In the genomic region with DNA sequence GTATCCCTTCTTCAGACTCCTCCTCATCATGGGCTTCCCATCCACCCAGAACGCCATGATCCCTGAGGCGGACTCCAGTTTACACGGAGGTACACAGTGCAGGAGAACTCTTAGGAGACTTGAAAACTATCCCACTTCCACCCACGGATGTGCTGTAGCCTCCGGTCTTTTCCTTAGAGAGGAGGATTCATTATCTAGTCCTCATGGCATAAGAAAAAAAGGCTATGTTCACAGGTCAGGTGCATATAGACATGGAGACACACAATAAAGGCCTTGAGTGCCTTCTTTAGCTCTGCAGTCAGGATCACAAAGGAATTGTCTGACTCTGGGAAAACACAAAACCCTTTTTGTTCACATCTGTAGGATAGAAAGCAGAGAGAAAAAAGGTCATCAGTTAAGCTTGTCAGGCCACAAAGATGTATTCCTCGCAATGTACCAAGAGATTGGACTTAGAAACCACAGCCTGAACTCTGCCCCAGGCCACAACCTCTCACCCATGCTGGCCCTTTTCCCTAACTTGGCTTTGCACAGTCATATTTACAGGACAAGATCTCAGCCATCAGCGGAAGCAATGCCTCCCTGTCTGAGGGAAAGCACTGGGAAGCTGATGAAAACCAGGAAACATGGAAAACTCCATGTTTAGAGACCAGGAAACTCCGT, we compare ENCODE assay signal across 21 cellular contexts. TPM values are rescaled to one million over a fixed set of nuclear protein-coding genes. Genes with fewer than 3 reads are reported as not detected.
DNase-seq lines count a peak whose midpoint lies in the region; ATAC-seq lines count a peak whose summit lies in the region.
"Had no signal": no experiment of that assay in that cellular context is flagged by ENCODE, and none has a peak within 500 bp of the region (broad histone marks: within the 10 kb centered on the region; RNA-seq: fewer than 3 reads in every experiment).

No MANE protein-coding gene starts in this region.

- H3K36me3 ChIP-seq in mesodermal cell (ENCODE audit: control insufficient read depth, insufficient read depth, low read length), result no peaks in the 10 kb centered on the region
- H3K36me3 ChIP-seq: BE2C had no signal

- ATAC-seq in HG02571 (IDR thresholded peaks at IDR 0.05; ENCODE audit: unreplicated experiment), result no peak
- ATAC-seq: GM12878, K562, PC-3 had no signal

- H3K4me1 Mint-ChIP-seq in activated naive CD4-positive, alpha-beta T cell treated with anti-CD3 and anti-CD28 coated beads, Interleukin-2, amount 50 U/mL, for 24 hours, result no peaks in the 10 kb centered on the region
- H3K4me1 Mint-ChIP-seq: CD4-positive, alpha-beta memory T cell; H9 had no signal

- H3K36me3 Mint-ChIP-seq in activated naive CD4-positive, alpha-beta T cell treated with anti-CD3 and anti-CD28 coated beads, Interleukin-2, amount 50 U/mL, for 24 hours, result no peaks in the 10 kb centered on the region
- H3K36me3 Mint-ChIP-seq: CD4-positive, alpha-beta memory T cell had no signal

- H3K9me3 Mint-ChIP-seq in activated naive CD4-positive, alpha-beta T cell treated with anti-CD3 and anti-CD28 coated beads, Interleukin-2, amount 50 U/mL, for 24 hours, result no peaks in the 10 kb centered on the region
- H3K9me3 Mint-ChIP-seq: CD4-positive, alpha-beta memory T cell had no signal

- peak overlapping the region; percentile 26 for H3K27ac Mint-ChIP-seq in activated naive CD4-positive, alpha-beta T cell treated with anti-CD3 and anti-CD28 coated beads, Interleukin-2, amount 50 U/mL, for 24 hours
- H3K27ac Mint-ChIP-seq: CD4-positive, alpha-beta memory T cell; H9 had no signal

- H3K4me3 ChIP-seq in mesodermal cell (ENCODE audit: extremely low read depth, insufficient read depth, low read length, poor library complexity, severe bottlenecking), result no peak overlapping the region
- H3K4me3 ChIP-seq: GM12878, K562 had no signal

- DNase-seq in activated naive CD4-positive, alpha-beta T cell treated with anti-CD3 and anti-CD28 coated beads, Interleukin-2, amount 50 U/mL, for 16 hours, result no peak
- DNase-seq in foreskin melanocyte (peak; percentile 89), superior temporal gyrus (ENCODE audit: extremely low spot score) (peak; percentile 61), NCI-H1694 (lab: John Stamatoyannopoulos, UW) (no peak), NAMALWA (ENCODE audit: low spot score) (no peak)
- DNase-seq: BE2C; CD4-positive, alpha-beta memory T cell; DMS79 treated with DMSO at 0.1 percent for 48 hours; H9; MV-4-11; NCI-H1436 treated with DMSO at 0.1 percent for 48 hours; NCI-H2081 treated with DMSO at 0.1 percent for 48 hours; NCI-H510A; PC-3 had no signal

- H3K9me3 ChIP-seq in mesodermal cell (ENCODE audit: control insufficient read depth, low read length), result no peaks in the 10 kb centered on the region
- H3K9me3 ChIP-seq: BE2C had no signal

- no peaks in the 10 kb centered on the region for H3K4me1 ChIP-seq in mesodermal cell (ENCODE audit: control insufficient read depth, insufficient read depth, low read length, poor library complexity, severe bottlenecking)
- H3K4me1 ChIP-seq: BE2C had no signal

- H3K27me3 Mint-ChIP-seq in activated naive CD4-positive, alpha-beta T cell treated with anti-CD3 and anti-CD28 coated beads, Interleukin-2, amount 50 U/mL, for 24 hours, result no peaks in the 10 kb centered on the region

- WGBS in mesodermal cell (ENCODE audit: insufficient coverage in 2 of 2), 2 experiments, result 88 to 95% methylated on average over 7 of the region's 8 CpGs

- H3K27ac ChIP-seq in mesodermal cell (ENCODE audit: low read depth, low read length, severe bottlenecking), result peak overlapping the region; percentile 20
- H3K27ac ChIP-seq: 22Rv1 had no signal

- H3K4me3 Mint-ChIP-seq in activated naive CD4-positive, alpha-beta T cell treated with anti-CD3 and anti-CD28 coated beads, Interleukin-2, amount 50 U/mL, for 24 hours, result no peak overlapping the region
- H3K4me3 Mint-ChIP-seq: CD4-positive, alpha-beta memory T cell; H9 had no signal

RNA-seq across cellular contexts. Expression of gene CRP, which starts 9.0 kb away (rescaled TPM):
- polyA plus RNA-seq in mesodermal cell (2013, experiment 1 of 2), result not detected
- not detected for polyA plus RNA-seq in mesodermal cell (2013, experiment 2 of 2)
- polyA plus RNA-seq: AG04450; CD4-positive, alpha-beta memory T cell; GM12878; K562 had no signal

Comparison
In these comparisons a context has a peak if more than half of its experiments do, and no peak if none do; other contexts are left out.
1. DNase-seq: peak in foreskin melanocyte (single experiment) and superior temporal gyrus (single experiment); none in activated naive CD4-positive, alpha-beta T cell treated with anti-CD3 and anti-CD28 coated beads, Interleukin-2, amount 50 U/mL, for 16 hours (single experiment), NCI-H1694 (single experiment) and NAMALWA (single experiment).